Comparison of ENCODE assay signal across 17 cellular contexts in the genomic region with DNA sequence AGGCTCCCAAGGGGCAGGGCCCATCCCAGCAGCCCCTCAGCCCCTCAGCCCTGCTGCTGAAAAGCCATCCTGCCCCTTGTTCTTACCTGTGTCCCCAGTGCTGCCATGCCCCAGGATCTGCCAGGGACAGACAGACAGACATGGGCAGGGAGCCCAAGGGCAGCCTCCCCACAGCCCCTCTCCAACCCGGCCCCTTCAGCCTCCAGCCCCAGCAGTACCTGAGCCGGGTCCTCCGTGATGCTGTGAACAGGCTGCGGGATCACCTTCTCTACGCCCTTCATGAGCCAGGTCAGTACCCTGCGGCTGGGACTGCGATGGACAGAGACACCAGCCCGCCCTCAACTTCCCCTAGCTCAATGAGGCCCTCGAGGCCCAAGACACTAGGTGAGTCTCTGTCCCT. TPM values are rescaled to one million over a fixed set of nuclear protein-coding genes. Genes with fewer than 3 reads are reported as not detected.
A peak's percentile ranks its signal among the peaks of the same experiment; 100 is the strongest.
DNase-seq lines count a peak whose midpoint lies in the region; ATAC-seq lines count a peak whose summit lies in the region.
"Had no signal": no experiment of that assay in that cellular context is flagged by ENCODE, and none has a peak within 500 bp of the region (broad histone marks: within the 10 kb centered on the region; RNA-seq: fewer than 3 reads in every experiment).

No MANE protein-coding gene starts in this region.

- peaks cover 0 to 4% of the 10 kb centered on the region in 2 donors for H3K4me1 ChIP-seq in neuronal stem cell (ENCODE audit: control insufficient read depth in 2 of 2, insufficient read depth in 1 of 2, low read depth in 1 of 2, low read length in 2 of 2)
- H3K4me1 ChIP-seq: Caco-2, HAP-1 had no signal

- WGBS in neuronal stem cell (ENCODE audit: extremely low coverage in 2 of 2, insufficient read length in 2 of 2, insufficient replicate concordance in 1 of 2), 2 donors = no CpG with 5 or more reads among the region's 9 CpGs

- no peak overlapping the region for H3K23ac ChIP-seq in neuronal stem cell (ENCODE audit: low read depth, low read length, poor library complexity)

- H2BK12ac ChIP-seq in neuronal stem cell (ENCODE audit: low read length) = no peak overlapping the region

- H2AK5ac ChIP-seq in neuronal stem cell (ENCODE audit: low read depth, low read length) = no peak overlapping the region

- H3K36me3 Mint-ChIP-seq in activated naive CD8-positive, alpha-beta T cell treated with anti-CD3 and anti-CD28 coated beads, Interleukin-2, amount 10 ng/mL, durations not matched to agents 7 days and 5 days = no peaks in the 10 kb centered on the region
- H3K36me3 Mint-ChIP-seq in activated naive CD8-positive, alpha-beta T cell treated with anti-CD3 and anti-CD28 coated beads for 36 hours = no peaks in the 10 kb centered on the region
- H3K36me3 Mint-ChIP-seq in dendritic cell treated with granulocyte-macrophage colony-stimulating factor and Interleukin-4, amounts not matched to agents 40 ng/mL and 50 ng/mL, for 4 days (ENCODE audit: low read depth) = no peaks in the 10 kb centered on the region
- H3K36me3 Mint-ChIP-seq in stimulated activated effector memory CD8-positive, alpha-beta T cell treated with anti-CD3 and anti-CD28 coated beads, Interleukin-12 subunit alpha, Interleukin-12 subunit beta, amount 100 ng/mL, for 72 hours = no peaks in the 10 kb centered on the region
- H3K36me3 Mint-ChIP-seq: CD8-positive, alpha-beta memory T cell had no signal

- H2BK120ac ChIP-seq in neuronal stem cell (ENCODE audit: low read depth, low read length) = no peak overlapping the region

- no peak overlapping the region for H2BK15ac ChIP-seq in neuronal stem cell (ENCODE audit: low read length)

- no peak overlapping the region for H3K14ac ChIP-seq in neuronal stem cell (ENCODE audit: low read length)

- no peak overlapping the region for H3K4me3 ChIP-seq in neuronal stem cell (ENCODE audit: low read length in 2 of 2)
- H3K4me3 ChIP-seq: BLaER1, HAP-1 had no signal

- no peaks in the 10 kb centered on the region for H3K9me3 Mint-ChIP-seq in activated naive CD8-positive, alpha-beta T cell treated with anti-CD3 and anti-CD28 coated beads, Interleukin-2, amount 10 ng/mL, durations not matched to agents 7 days and 5 days
- H3K9me3 Mint-ChIP-seq in activated naive CD8-positive, alpha-beta T cell treated with anti-CD3 and anti-CD28 coated beads for 36 hours = no peaks in the 10 kb centered on the region
- no peaks in the 10 kb centered on the region for H3K9me3 Mint-ChIP-seq in dendritic cell treated with granulocyte-macrophage colony-stimulating factor and Interleukin-4, amounts not matched to agents 40 ng/mL and 50 ng/mL, for 4 days
- H3K9me3 Mint-ChIP-seq in stimulated activated effector memory CD8-positive, alpha-beta T cell treated with anti-CD3 and anti-CD28 coated beads, Interleukin-12 subunit alpha, Interleukin-12 subunit beta, amount 100 ng/mL, for 72 hours = no peaks in the 10 kb centered on the region
- H3K9me3 Mint-ChIP-seq: CD8-positive, alpha-beta memory T cell had no signal

- no peak for DNase-seq in activated naive CD8-positive, alpha-beta T cell treated with anti-CD3 and anti-CD28 coated beads, Interleukin-2, amount 10 ng/mL, durations not matched to agents 7 days and 5 days
- DNase-seq in activated naive CD8-positive, alpha-beta T cell treated with anti-CD3 and anti-CD28 coated beads for 36 hours = no peak
- DNase-seq in neuronal stem cell (ENCODE audit: low spot score) (no peak), cortex of kidney (lab: John Stamatoyannopoulos, UW) (no peak)
- DNase-seq in stimulated activated effector memory CD8-positive, alpha-beta T cell treated with anti-CD3 and anti-CD28 coated beads, Interleukin-12 subunit alpha, Interleukin-12 subunit beta, amount 100 ng/mL, for 72 hours (ENCODE audit: low spot score in 2 of 2) = no peak
- DNase-seq: AML-193; Caco-2; CD8-positive, alpha-beta memory T cell; DND-41; GDM1 had no signal

- no peak overlapping the region for H2AFZ ChIP-seq in neuronal stem cell (ENCODE audit: low read length)

- no peak overlapping the region for H3K27ac ChIP-seq in neuronal stem cell (replicated peaks; ENCODE audit: low read length)
- H3K27ac ChIP-seq: 22Rv1, BLaER1 had no signal

- H4K8ac ChIP-seq in neuronal stem cell (ENCODE audit: low read depth, low read length) = no peak overlapping the region

- intact Hi-C loops in dendritic cell treated with granulocyte-macrophage colony-stimulating factor and Interleukin-4, amounts not matched to agents 40 ng/mL and 50 ng/mL, for 4 days (cut with micrococcal nuclease) = no loop called here

- no peak overlapping the region for H2BK5ac ChIP-seq in neuronal stem cell (ENCODE audit: low read length)

- H3K27ac Mint-ChIP-seq in activated naive CD8-positive, alpha-beta T cell treated with anti-CD3 and anti-CD28 coated beads, Interleukin-2, amount 10 ng/mL, durations not matched to agents 7 days and 5 days = peak overlapping the region; percentile 18
- H3K27ac Mint-ChIP-seq in activated naive CD8-positive, alpha-beta T cell treated with anti-CD3 and anti-CD28 coated beads for 36 hours = no peak overlapping the region
- H3K27ac Mint-ChIP-seq in dendritic cell treated with granulocyte-macrophage colony-stimulating factor and Interleukin-4, amounts not matched to agents 40 ng/mL and 50 ng/mL, for 4 days = peak overlapping the region; percentile 21
- H3K27ac Mint-ChIP-seq in stimulated activated effector memory CD8-positive, alpha-beta T cell treated with anti-CD3 and anti-CD28 coated beads, Interleukin-12 subunit alpha, Interleukin-12 subunit beta, amount 100 ng/mL, for 72 hours = no peak overlapping the region

- H3K18ac ChIP-seq in neuronal stem cell (ENCODE audit: low read length) = peak overlapping the region; percentile 88

- H3K4ac ChIP-seq in neuronal stem cell (ENCODE audit: low read length) = no peak overlapping the region

- no peak overlapping the region for H3K4me3 Mint-ChIP-seq in activated naive CD8-positive, alpha-beta T cell treated with anti-CD3 and anti-CD28 coated beads, Interleukin-2, amount 10 ng/mL, durations not matched to agents 7 days and 5 days
- no peak overlapping the region for H3K4me3 Mint-ChIP-seq in activated naive CD8-positive, alpha-beta T cell treated with anti-CD3 and anti-CD28 coated beads for 36 hours
- H3K4me3 Mint-ChIP-seq in dendritic cell treated with granulocyte-macrophage colony-stimulating factor and Interleukin-4, amounts not matched to agents 40 ng/mL and 50 ng/mL, for 4 days = no peak overlapping the region
- no peak overlapping the region for H3K4me3 Mint-ChIP-seq in stimulated activated effector memory CD8-positive, alpha-beta T cell treated with anti-CD3 and anti-CD28 coated beads, Interleukin-12 subunit alpha, Interleukin-12 subunit beta, amount 100 ng/mL, for 72 hours
- H3K4me3 Mint-ChIP-seq: CD8-positive, alpha-beta memory T cell had no signal

- H3K27me3 Mint-ChIP-seq in activated naive CD8-positive, alpha-beta T cell treated with anti-CD3 and anti-CD28 coated beads, Interleukin-2, amount 10 ng/mL, durations not matched to agents 7 days and 5 days = no peaks in the 10 kb centered on the region
- H3K27me3 Mint-ChIP-seq in activated naive CD8-positive, alpha-beta T cell treated with anti-CD3 and anti-CD28 coated beads for 36 hours = no peaks in the 10 kb centered on the region
- H3K27me3 Mint-ChIP-seq in dendritic cell treated with granulocyte-macrophage colony-stimulating factor and Interleukin-4, amounts not matched to agents 40 ng/mL and 50 ng/mL, for 4 days = peaks cover 14% of the 10 kb centered on the region

- H3K27me3 ChIP-seq in neuronal stem cell (ENCODE audit: control insufficient read depth in 3 of 3, insufficient read depth in 3 of 3, low read depth in 1 of 3, low read length in 3 of 3) = peaks cover 0 to 25% (median 0%) of the 10 kb centered on the region in 3 experiments
- H3K27me3 ChIP-seq: BLaER1 had no signal

- POLR2A ChIA-PET in activated naive CD8-positive, alpha-beta T cell treated with anti-CD3 and anti-CD28 coated beads, Interleukin-2, amount 10 ng/mL, durations not matched to agents 7 days and 5 days (lab: Charles Lee) = no interaction called here

- H3K36me3 ChIP-seq in neuronal stem cell (replicated peaks in 1 of 2; ENCODE audit: control insufficient read depth in 2 of 2, insufficient read depth in 2 of 2, low read length in 2 of 2) = no peaks in the 10 kb centered on the region
- H3K36me3 ChIP-seq: BLaER1, HAP-1 had no signal

- no peaks in the 10 kb centered on the region for H3K4me1 Mint-ChIP-seq in activated naive CD8-positive, alpha-beta T cell treated with anti-CD3 and anti-CD28 coated beads, Interleukin-2, amount 10 ng/mL, durations not matched to agents 7 days and 5 days
- H3K4me1 Mint-ChIP-seq in activated naive CD8-positive, alpha-beta T cell treated with anti-CD3 and anti-CD28 coated beads for 36 hours = no peaks in the 10 kb centered on the region
- peaks cover 5% of the 10 kb centered on the region for H3K4me1 Mint-ChIP-seq in dendritic cell treated with granulocyte-macrophage colony-stimulating factor and Interleukin-4, amounts not matched to agents 40 ng/mL and 50 ng/mL, for 4 days (ENCODE audit: low read depth)
- H3K4me1 Mint-ChIP-seq in stimulated activated effector memory CD8-positive, alpha-beta T cell treated with anti-CD3 and anti-CD28 coated beads, Interleukin-12 subunit alpha, Interleukin-12 subunit beta, amount 100 ng/mL, for 72 hours = no peaks in the 10 kb centered on the region
- H3K4me1 Mint-ChIP-seq: CD8-positive, alpha-beta memory T cell had no signal

- no peak overlapping the region for H3K4me2 ChIP-seq in neuronal stem cell (ENCODE audit: insufficient read depth, low read length, poor library complexity, severe bottlenecking)
- H3K4me2 ChIP-seq: BLaER1 had no signal

- no peak overlapping the region for H4K91ac ChIP-seq in neuronal stem cell (ENCODE audit: low read depth, low read length, poor library complexity)

- no peak for ATAC-seq in activated naive CD8-positive, alpha-beta T cell treated with anti-CD3 and anti-CD28 coated beads, Interleukin-2, amount 10 ng/mL, durations not matched to agents 7 days and 5 days (ENCODE audit: low read depth)
- no peak for ATAC-seq in stimulated activated effector memory CD8-positive, alpha-beta T cell treated with anti-CD3 and anti-CD28 coated beads, Interleukin-12 subunit alpha, Interleukin-12 subunit beta, amount 100 ng/mL, for 72 hours
- ATAC-seq in HG03571 (IDR thresholded peaks at IDR 0.05; ENCODE audit: unreplicated experiment) = no peak

- H3K9ac ChIP-seq in neuronal stem cell (ENCODE audit: low read depth, low read length, poor library complexity) = no peak overlapping the region
- H3K9ac ChIP-seq: BLaER1 had no signal

- peaks cover 0 to 3% of the 10 kb centered on the region in 2 donors for H3K9me3 ChIP-seq in neuronal stem cell (replicated peaks in 1 of 2; ENCODE audit: control insufficient read depth in 2 of 2, insufficient read depth in 1 of 2, low read depth in 1 of 2, low read length in 2 of 2)
- H3K9me3 ChIP-seq: BLaER1, Caco-2, HAP-1 had no signal

- no peaks in the 10 kb centered on the region for H3K79me1 ChIP-seq in neuronal stem cell (ENCODE audit: low read depth, low read length)

RNA-seq across cellular contexts. Expression of a gene that starts 8.2 kb away (rescaled TPM):
- not detected for total RNA-seq in activated naive CD8-positive, alpha-beta T cell treated with anti-CD3 and anti-CD28 coated beads, Interleukin-2, amount 10 ng/mL, durations not matched to agents 7 days and 5 days
- total RNA-seq in activated naive CD8-positive, alpha-beta T cell treated with anti-CD3 and anti-CD28 coated beads for 36 hours = not detected
- 0.14 TPM for polyA plus RNA-seq in neuronal stem cell (2013, experiment 1 of 2)
- polyA plus RNA-seq in neuronal stem cell (2013, experiment 2 of 2) = 0.14 TPM
- total RNA-seq: A673; Caco-2; CD8-positive, alpha-beta memory T cell; H1 had no signal
- polyA plus RNA-seq: CD8-positive, alpha-beta memory T cell; H1 had no signal

RNA-seq across cellular contexts. Expression of a gene that starts 37.7 kb away (rescaled TPM):
- total RNA-seq in activated naive CD8-positive, alpha-beta T cell treated with anti-CD3 and anti-CD28 coated beads, Interleukin-2, amount 10 ng/mL, durations not matched to agents 7 days and 5 days = 10 to 100 TPM; 21.5 to 21.8 TPM
- total RNA-seq in activated naive CD8-positive, alpha-beta T cell treated with anti-CD3 and anti-CD28 coated beads for 36 hours = 1 to 10 TPM; 6.8 to 7.2 TPM
- 7.0 TPM for polyA plus RNA-seq in neuronal stem cell (2013, experiment 1 of 2)
- 8.3 TPM for polyA plus RNA-seq in neuronal stem cell (2013, experiment 2 of 2)

RNA-seq across cellular contexts. Expression of a gene that starts 38.5 kb away (rescaled TPM):
- total RNA-seq in activated naive CD8-positive, alpha-beta T cell treated with anti-CD3 and anti-CD28 coated beads, Interleukin-2, amount 10 ng/mL, durations not matched to agents 7 days and 5 days = 10 to 100 TPM; 47.4 to 53.9 TPM
- 10 to 100 TPM; 52.6 to 54.2 TPM for total RNA-seq in activated naive CD8-positive, alpha-beta T cell treated with anti-CD3 and anti-CD28 coated beads for 36 hours
- 40.5 TPM for polyA plus RNA-seq in neuronal stem cell (2013, experiment 1 of 2)
- 39.6 TPM for polyA plus RNA-seq in neuronal stem cell (2013, experiment 2 of 2)

Comparison
In these comparisons a context has a peak if more than half of its experiments do, and no peak if none do; other contexts are left out.
1. H3K27ac Mint-ChIP-seq: peak in activated naive CD8-positive, alpha-beta T cell treated with anti-CD3 and anti-CD28 coated beads, Interleukin-2, amount 10 ng/mL, durations not matched to agents 7 days and 5 days (single experiment) and dendritic cell treated with granulocyte-macrophage colony-stimulating factor and Interleukin-4, amounts not matched to agents 40 ng/mL and 50 ng/mL, for 4 days (single experiment); none in activated naive CD8-positive, alpha-beta T cell treated with anti-CD3 and anti-CD28 coated beads for 36 hours (single experiment) and stimulated activated effector memory CD8-positive, alpha-beta T cell treated with anti-CD3 and anti-CD28 coated beads, Interleukin-12 subunit alpha, Interleukin-12 subunit beta, amount 100 ng/mL, for 72 hours (single experiment).